In genomic region chr19:56112313-56112709, GRCh38 we compare ENCODE assay signal across 9 cellular contexts. TPM values are rescaled to one million over a fixed set of nuclear protein-coding genes. Genes with fewer than 3 reads are reported as not detected.
DNase-seq lines count a peak whose midpoint lies in the region; ATAC-seq and TF ChIP-seq lines count a peak whose summit lies in the region.
"Had no signal": no experiment of that assay in that cellular context is flagged by ENCODE, and none has a peak within 500 bp of the region (broad histone marks: within the 10 kb centered on the region; RNA-seq: fewer than 3 reads in every experiment).

No MANE protein-coding gene starts in this region.

- H3K4me3 ChIP-seq in esophagus muscularis mucosa (no peak overlapping the region), aorta (ENCODE audit: low read length in 2 of 2) (no peak overlapping the region)

- intact Hi-C loops in esophagus muscularis mucosa (cut with DNase I) (no loop called here), aorta (cut with DNase I) (no loop called here)

- H3K27me3 Mint-ChIP-seq in activated T-cell treated with anti-CD3 and anti-CD28 coated beads, Interleukin-2, amount 50 U/mL, for 24 hours: no peaks in the 10 kb centered on the region
- no peaks in the 10 kb centered on the region for H3K27me3 Mint-ChIP-seq in stimulated activated memory B cell treated with anti-CD40 and anti-IgM and Interleukin-4, amounts not matched to agents 10 μg/mL and 1 μg/mL and 100 μg/mL, for 72 hours

- H3K9me3 ChIP-seq in esophagus muscularis mucosa: no peaks in the 10 kb centered on the region
- no peaks in the 10 kb centered on the region for H3K9me3 ChIP-seq in aorta (ENCODE audit: control insufficient read depth, low read length)

- no peak for TF ChIP-seq CTCF in esophagus muscularis mucosa (IDR thresholded peaks at IDR 0.05)

- DNase-seq in activated T-cell treated with anti-CD3 and anti-CD28 coated beads, Interleukin-2, amount 50 U/mL, for 24 hours: no peak
- no peak for DNase-seq in activated T-cell treated with anti-CD3 and anti-CD28 coated beads, Interleukin-2, amount 50 U/mL, for 48 hours
- DNase-seq in NCI-H774 (lab: John Stamatoyannopoulos, UW) (peak; percentile 12), esophagus muscularis mucosa (ENCODE audit: extremely low spot score) (no peak), aorta (no peak), GM03348 (ENCODE audit: low spot score) (no peak)
- DNase-seq in effector CD8-positive, alpha-beta T cell (lab: John Stamatoyannopoulos, UW): no peak

- ATAC-seq in stimulated activated memory B cell treated with anti-CD40 and anti-IgM and Interleukin-4, amounts not matched to agents 10 μg/mL and 1 μg/mL and 100 μg/mL, for 72 hours: no peak
- no peak for ATAC-seq in aorta (ENCODE audit: low FRiP score)

- TF ChIP-seq EP300 in esophagus muscularis mucosa (IDR thresholded peaks at IDR 0.05): no peak

- H3K4me1 Mint-ChIP-seq in activated T-cell treated with anti-CD3 and anti-CD28 coated beads, Interleukin-2, amount 50 U/mL, for 24 hours (ENCODE audit: low read depth): peaks cover 67% of the 10 kb centered on the region
- H3K4me1 Mint-ChIP-seq in stimulated activated memory B cell treated with anti-CD40 and anti-IgM and Interleukin-4, amounts not matched to agents 10 μg/mL and 1 μg/mL and 100 μg/mL, for 72 hours: peaks cover 75% of the 10 kb centered on the region

- 54% methylated on average over 10 of the region's 10 CpGs for WGBS in esophagus muscularis mucosa
- WGBS in aorta, 2 donors: 77 to 78% methylated on average over 10 of the region's 10 CpGs

- peaks cover 96 to 100% (median 100%) of the 10 kb centered on the region in 4 donors for H3K4me1 ChIP-seq in esophagus muscularis mucosa
- no peaks in the 10 kb centered on the region for H3K4me1 ChIP-seq in aorta (ENCODE audit: control insufficient read depth in 1 of 2, insufficient read depth in 2 of 2, low read length in 2 of 2)

- peaks cover 43% of the 10 kb centered on the region for H3K36me3 Mint-ChIP-seq in activated T-cell treated with anti-CD3 and anti-CD28 coated beads, Interleukin-2, amount 50 U/mL, for 24 hours (ENCODE audit: low read depth)
- H3K36me3 Mint-ChIP-seq in stimulated activated memory B cell treated with anti-CD40 and anti-IgM and Interleukin-4, amounts not matched to agents 10 μg/mL and 1 μg/mL and 100 μg/mL, for 72 hours: peaks cover 17% of the 10 kb centered on the region

- H3K9me3 Mint-ChIP-seq in activated T-cell treated with anti-CD3 and anti-CD28 coated beads, Interleukin-2, amount 50 U/mL, for 24 hours: no peaks in the 10 kb centered on the region
- no peaks in the 10 kb centered on the region for H3K9me3 Mint-ChIP-seq in stimulated activated memory B cell treated with anti-CD40 and anti-IgM and Interleukin-4, amounts not matched to agents 10 μg/mL and 1 μg/mL and 100 μg/mL, for 72 hours

- H3K27ac ChIP-seq in esophagus muscularis mucosa (replicated peaks in 1 of 4) (peak overlapping the region; percentile 81 to 87 (median 84)), aorta (ENCODE audit: low read depth in 1 of 2, low read length in 2 of 2) (no peak overlapping the region)
- H3K27ac ChIP-seq: KMS-11 had no signal

- H3K36me3 ChIP-seq in esophagus muscularis mucosa (peaks cover 0 to 3% (median under 1%) of the 10 kb centered on the region in 4 donors), aorta (ENCODE audit: control insufficient read depth in 1 of 2, insufficient read depth in 2 of 2, low read length in 1 of 2) (no peaks in the 10 kb centered on the region)

- no peaks in the 10 kb centered on the region for H3K27me3 ChIP-seq in esophagus muscularis mucosa
- H3K27me3 ChIP-seq in aorta (ENCODE audit: control insufficient read depth in 1 of 2, insufficient read depth in 2 of 2, low read length in 1 of 2): no peaks in the 10 kb centered on the region

- no peak for TF ChIP-seq POLR2A in esophagus muscularis mucosa (IDR thresholded peaks at IDR 0.05; ENCODE audit: low read depth)

- H3K4me3 Mint-ChIP-seq in activated T-cell treated with anti-CD3 and anti-CD28 coated beads, Interleukin-2, amount 50 U/mL, for 24 hours: peak overlapping the region; percentile 20
- H3K4me3 Mint-ChIP-seq in stimulated activated memory B cell treated with anti-CD40 and anti-IgM and Interleukin-4, amounts not matched to agents 10 μg/mL and 1 μg/mL and 100 μg/mL, for 72 hours: peak overlapping the region; percentile 77

- peak overlapping the region; percentile 75 for H3K27ac Mint-ChIP-seq in activated T-cell treated with anti-CD3 and anti-CD28 coated beads, Interleukin-2, amount 50 U/mL, for 24 hours
- peak overlapping the region; percentile 95 for H3K27ac Mint-ChIP-seq in stimulated activated memory B cell treated with anti-CD40 and anti-IgM and Interleukin-4, amounts not matched to agents 10 μg/mL and 1 μg/mL and 100 μg/mL, for 72 hours

RNA-seq across cellular contexts. Expression of gene ZNF787, which starts 8.8 kb away (rescaled TPM):
- total RNA-seq in esophagus muscularis mucosa (10 to 100 TPM; 15.0 to 34.2 (median 28.4) TPM), aorta (10 to 100 TPM; 23.9 to 25.5 TPM)
- polyA plus RNA-seq in aorta: 10 to 100 TPM in 1 of 2 donors, 1 to 10 TPM in 1; 6.6 to 12.1 TPM

RNA-seq across cellular contexts. Expression of gene ZNF444, which starts 28.8 kb away (rescaled TPM):
- total RNA-seq in esophagus muscularis mucosa (10 to 100 TPM; 32.0 to 78.2 (median 52.1) TPM), aorta (10 to 100 TPM; 23.0 to 26.1 TPM)
- 10 to 100 TPM; 10.3 to 48.3 TPM for polyA plus RNA-seq in aorta

Comparison
In these comparisons a context has a peak if more than half of its experiments do, and no peak if none do; other contexts are left out.
1. H3K27ac ChIP-seq: peak in esophagus muscularis mucosa (4 of 4); none in aorta (0 of 2).